Comparison of ENCODE assay signal across 10 cellular contexts in genomic region chr15:89828324-89829145, GRCh38. TPM values are rescaled to one million over a fixed set of nuclear protein-coding genes. Genes with fewer than 3 reads are reported as not detected.
DNase-seq lines count a peak whose midpoint lies in the region; ATAC-seq lines count a peak whose summit lies in the region.
"Had no signal": no experiment of that assay in that cellular context is flagged by ENCODE, and none has a peak within 500 bp of the region (broad histone marks: within the 10 kb centered on the region; RNA-seq: fewer than 3 reads in every experiment).

No MANE protein-coding gene starts in this region.

- H3K27me3 ChIP-seq in rectal smooth muscle tissue (ENCODE audit: control insufficient read depth, insufficient read depth, low read length): peaks cover 3% of the 10 kb centered on the region

- intact Hi-C loops in left ventricle myocardium superior (cut with micrococcal nuclease): no loop called here

- H3K9ac ChIP-seq in rectal smooth muscle tissue (ENCODE audit: low read length): no peak overlapping the region

- peak overlapping the region; percentile 37 for H3K4me3 ChIP-seq in rectal smooth muscle tissue (ENCODE audit: low read length)

- DNase-seq in ELF-1 (ENCODE audit: low read depth, low spot score) (peak; percentile 64), amniotic epithelial cell (ENCODE audit: low read depth) (peak; percentile 75), left ventricle myocardium superior (peak; percentile 78), hippocampal formation (lab: John Stamatoyannopoulos, UW) (no peak)
- DNase-seq in stimulated activated CD4-positive, alpha-beta T cell treated with anti-CD3 and anti-CD28 coated beads, Interleukin-1b, Interleukin-23, amount 100 ng/mL, for 48 hours: no peak
- no peak for DNase-seq in stimulated activated naive CD4-positive, alpha-beta T cell treated with Interleukin-2 at 50 U/mL for 16 hours (lab: John Stamatoyannopoulos, UW)
- DNase-seq: midbrain, MM.1S had no signal

- H3K4me1 ChIP-seq in rectal smooth muscle tissue (ENCODE audit: control insufficient read depth, insufficient read depth, low read length): peaks cover 5% of the 10 kb centered on the region

- H3K27ac ChIP-seq in rectal smooth muscle tissue (ENCODE audit: low read depth, low read length): no peak overlapping the region

- peak; percentile 87 for ATAC-seq in left ventricle myocardium superior
- ATAC-seq in GM21576 (IDR thresholded peaks at IDR 0.05; ENCODE audit: unreplicated experiment): no peak

- H3K36me3 ChIP-seq in rectal smooth muscle tissue (ENCODE audit: control insufficient read depth, insufficient read depth, low read length): peaks cover 5% of the 10 kb centered on the region

RNA-seq across cellular contexts. Expression of gene ANPEP, which starts 13.9 kb away (rescaled TPM):
- total RNA-seq in left ventricle myocardium superior: 7.7 TPM

RNA-seq across cellular contexts. Expression of gene MESP2, which starts 52.4 kb away (rescaled TPM):
- 0.20 TPM for total RNA-seq in left ventricle myocardium superior

Comparison
In these comparisons a context has a peak if more than half of its experiments do, and no peak if none do; other contexts are left out.
1. DNase-seq: peak in ELF-1 (single experiment), amniotic epithelial cell (single experiment) and left ventricle myocardium superior (single experiment); none in stimulated activated CD4-positive, alpha-beta T cell treated with anti-CD3 and anti-CD28 coated beads, Interleukin-1b, Interleukin-23, amount 100 ng/mL, for 48 hours (single experiment), stimulated activated naive CD4-positive, alpha-beta T cell treated with Interleukin-2 at 50 U/mL for 16 hours (single experiment) and hippocampal formation (0 of 2).